In the genomic region with DNA sequence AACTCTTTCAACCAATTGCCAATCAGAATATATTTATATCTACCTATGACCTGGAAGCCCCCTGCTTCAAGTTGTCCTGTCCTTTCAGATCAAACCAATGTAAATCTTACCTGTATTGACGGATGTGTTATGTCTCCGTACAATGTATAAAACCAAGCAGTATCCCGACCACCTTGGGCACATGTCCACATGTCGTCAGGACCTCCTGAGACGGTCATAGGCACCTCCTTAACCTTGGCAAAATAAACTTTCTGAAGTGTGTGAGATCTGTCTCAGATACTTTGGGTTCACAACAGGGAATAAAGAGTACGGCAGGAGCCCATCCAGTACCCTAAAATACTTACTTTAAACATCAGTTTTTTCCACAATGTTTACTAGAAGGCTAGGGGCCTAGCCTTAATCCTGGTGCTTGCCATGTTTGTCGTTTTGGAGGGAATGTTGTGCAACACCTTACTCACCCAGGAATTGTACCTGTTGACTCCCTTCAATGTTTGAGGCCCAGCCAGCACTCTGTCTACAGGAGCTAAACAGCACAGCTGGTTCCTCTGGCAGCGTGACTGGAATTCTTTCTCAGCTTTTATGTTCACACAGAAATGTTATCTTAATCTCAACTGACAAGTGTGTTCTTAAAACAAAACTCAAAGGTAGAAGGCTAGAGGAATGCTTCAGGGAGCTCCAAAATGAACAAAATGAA, we compare ENCODE assay signal across 14 cellular contexts.
DNase-seq lines count a peak whose midpoint lies in the region; ATAC-seq and TF ChIP-seq lines count a peak whose summit lies in the region.
"Had no signal": no experiment of that assay in that cellular context is flagged by ENCODE, and none has a peak within 500 bp of the region (broad histone marks: within the 10 kb centered on the region; RNA-seq: fewer than 3 reads in every experiment).

No MANE protein-coding gene starts in this region.

- H3K27me3 ChIP-seq in adipocyte (replicated peaks; ENCODE audit: control insufficient read depth, insufficient read depth, low read length) (no peaks in the 10 kb centered on the region), mesenchymal stem cell (ENCODE audit: control insufficient read depth in 1 of 2, insufficient read depth in 1 of 2, low read length in 2 of 2) (no peaks in the 10 kb centered on the region), upper lobe of right lung (no peaks in the 10 kb centered on the region)
- H3K27me3 ChIP-seq: BLaER1 treated with 17β-estradiol and CSF1 and Interleukin-3, amounts not matched to agents 10 nM and 100 nM; esophagus squamous epithelium had no signal

- no peak overlapping the region for H2AK5ac ChIP-seq in mesenchymal stem cell (ENCODE audit: low read length, severe bottlenecking)

- no peak overlapping the region for H3K27ac Mint-ChIP-seq in stimulated activated naive CD8-positive, alpha-beta T cell treated with anti-CD3 and anti-CD28 coated beads, Interleukin-15, amount 100 ng/mL, for 72 hours
- H3K27ac Mint-ChIP-seq: activated naive CD4-positive, alpha-beta T cell treated with anti-CD3 and anti-CD28 coated beads for 36 hours had no signal

- no peak overlapping the region for H3K14ac ChIP-seq in mesenchymal stem cell (ENCODE audit: low read length in 2 of 2)

- H2BK5ac ChIP-seq in mesenchymal stem cell (ENCODE audit: low read depth, low read length, poor library complexity, severe bottlenecking) = no peak overlapping the region

- no peak for TF ChIP-seq POLR2A in erythroblast (IDR thresholded peaks at IDR 0.05; ENCODE audit: low read length)

- H3K4me1 Mint-ChIP-seq in stimulated activated naive CD8-positive, alpha-beta T cell treated with anti-CD3 and anti-CD28 coated beads, Interleukin-15, amount 100 ng/mL, for 72 hours = no peaks in the 10 kb centered on the region

- H2BK15ac ChIP-seq in mesenchymal stem cell (ENCODE audit: low read depth, poor library complexity, severe bottlenecking) = no peak overlapping the region

- no peak overlapping the region for H3K9ac ChIP-seq in adipocyte (ENCODE audit: low read length)
- H3K9ac ChIP-seq in mesenchymal stem cell (ENCODE audit: low read length) = no peak overlapping the region
- H3K9ac ChIP-seq: BLaER1 treated with 17β-estradiol and CSF1 and Interleukin-3, amounts not matched to agents 10 nM and 100 nM had no signal

- H2AFZ ChIP-seq in mesenchymal stem cell (ENCODE audit: low read depth, low read length) = no peak overlapping the region

- intact Hi-C loops in upper lobe of right lung (cut with DNase I) = no loop called here

- H3K18ac ChIP-seq in mesenchymal stem cell (ENCODE audit: low read depth in 1 of 2, low read length in 2 of 2) = no peak overlapping the region

- H3K9me3 ChIP-seq in adipocyte (ENCODE audit: control insufficient read depth, low read length) = no peaks in the 10 kb centered on the region
- H3K9me3 ChIP-seq in mesenchymal stem cell (ENCODE audit: control insufficient read depth, low read length) = no peaks in the 10 kb centered on the region
- H3K9me3 ChIP-seq in upper lobe of right lung = no peaks in the 10 kb centered on the region
- H3K9me3 ChIP-seq: esophagus squamous epithelium had no signal

- H3K23ac ChIP-seq in mesenchymal stem cell (ENCODE audit: low read length in 2 of 2) = no peak overlapping the region

- H3K4me3 Mint-ChIP-seq in stimulated activated naive CD8-positive, alpha-beta T cell treated with anti-CD3 and anti-CD28 coated beads, Interleukin-15, amount 100 ng/mL, for 72 hours = no peak overlapping the region
- H3K4me3 Mint-ChIP-seq: activated naive CD4-positive, alpha-beta T cell treated with anti-CD3 and anti-CD28 coated beads for 36 hours had no signal

- 90% methylated on average over 8 of the region's 8 CpGs for WGBS in mesenchymal stem cell

- no peak overlapping the region for H4K91ac ChIP-seq in mesenchymal stem cell (ENCODE audit: low read length)

- H3K36me3 ChIP-seq in adipocyte (ENCODE audit: control insufficient read depth, insufficient read depth, low read length, severe bottlenecking) (no peaks in the 10 kb centered on the region), mesenchymal stem cell (ENCODE audit: control insufficient read depth in 1 of 2, insufficient read depth in 2 of 2, low read depth in 1 of 2, low read length in 2 of 2) (no peaks in the 10 kb centered on the region), upper lobe of right lung (no peaks in the 10 kb centered on the region)
- H3K36me3 ChIP-seq: BLaER1 treated with 17β-estradiol and CSF1 and Interleukin-3, amounts not matched to agents 10 nM and 100 nM; esophagus squamous epithelium had no signal

- DNase-seq in adipocyte (ENCODE audit: low read depth) = peak; percentile 45
- DNase-seq in fibroblast of the aortic adventitia (ENCODE audit: low read depth) = peak; percentile 38
- no peak for DNase-seq in mesenchymal stem cell
- peak; percentile 67 for DNase-seq in upper lobe of right lung
- DNase-seq in cerebellar cortex (ENCODE audit: low spot score) = no peak
- DNase-seq in erythroblast (lab: John Stamatoyannopoulos, UW) = no peak
- DNase-seq in stimulated activated naive CD8-positive, alpha-beta T cell treated with anti-CD3 and anti-CD28 coated beads, Interleukin-15, amount 100 ng/mL, for 72 hours = no peak
- DNase-seq: activated naive CD4-positive, alpha-beta T cell treated with anti-CD3 and anti-CD28 coated beads for 36 hours; DMS53; esophagus squamous epithelium; NCI-H1417 treated with DMSO at 0.1 percent for 48 hours; stimulated activated CD4-positive, alpha-beta T cell treated with anti-CD3 and anti-CD28 coated beads, Interleukin-2, amount 100 ng/mL, for 24 hours; SW 1271 had no signal

- H3K4ac ChIP-seq in mesenchymal stem cell (ENCODE audit: low read depth in 1 of 2, low read length in 2 of 2) = no peak overlapping the region

- H3K27me3 Mint-ChIP-seq in stimulated activated naive CD8-positive, alpha-beta T cell treated with anti-CD3 and anti-CD28 coated beads, Interleukin-15, amount 100 ng/mL, for 72 hours = no peaks in the 10 kb centered on the region

- H3K9me3 Mint-ChIP-seq in stimulated activated naive CD8-positive, alpha-beta T cell treated with anti-CD3 and anti-CD28 coated beads, Interleukin-15, amount 100 ng/mL, for 72 hours = peaks cover 0 to 10% of the 10 kb centered on the region in 2 donors
- H3K9me3 Mint-ChIP-seq: activated naive CD4-positive, alpha-beta T cell treated with anti-CD3 and anti-CD28 coated beads for 36 hours had no signal

- H3K27ac ChIP-seq in mesenchymal stem cell (ENCODE audit: low read length, poor library complexity, severe bottlenecking) = no peak overlapping the region
- peak overlapping the region; percentile 40 for H3K27ac ChIP-seq in upper lobe of right lung
- H3K27ac ChIP-seq: BLaER1 treated with 17β-estradiol and CSF1 and Interleukin-3, amounts not matched to agents 10 nM and 100 nM; esophagus squamous epithelium had no signal

- no peaks in the 10 kb centered on the region for H3K79me1 ChIP-seq in mesenchymal stem cell (replicated peaks; ENCODE audit: low read length, poor library complexity, severe bottlenecking)

- ATAC-seq in upper lobe of right lung = peak; percentile 98
- ATAC-seq in stimulated activated naive CD8-positive, alpha-beta T cell treated with anti-CD3 and anti-CD28 coated beads, Interleukin-15, amount 100 ng/mL, for 72 hours = no peak

- H3K4me1 ChIP-seq in adipocyte (ENCODE audit: control insufficient read depth, insufficient read depth, low read length) (peaks cover 11% of the 10 kb centered on the region), mesenchymal stem cell (ENCODE audit: control insufficient read depth, insufficient read depth, low read depth, low read length) (no peaks in the 10 kb centered on the region), upper lobe of right lung (no peaks in the 10 kb centered on the region)
- H3K4me1 ChIP-seq: BLaER1 treated with 17β-estradiol and CSF1 and Interleukin-3, amounts not matched to agents 10 nM and 100 nM had no signal

- H3K4me2 ChIP-seq in mesenchymal stem cell (ENCODE audit: low read length, poor library complexity, severe bottlenecking) = no peak overlapping the region
- H3K4me2 ChIP-seq: BLaER1 treated with 17β-estradiol and CSF1 and Interleukin-3, amounts not matched to agents 10 nM and 100 nM had no signal

- H2BK120ac ChIP-seq in mesenchymal stem cell (ENCODE audit: low read depth, low read length) = no peak overlapping the region

- no peak overlapping the region for H2BK12ac ChIP-seq in mesenchymal stem cell (ENCODE audit: low read length in 2 of 2)

- TF ChIP-seq CTCF in fibroblast of the aortic adventitia (IDR thresholded peaks at IDR 0.05; ENCODE audit: insufficient read depth, low read length) (no peak), upper lobe of right lung (IDR thresholded peaks at IDR 0.05) (no peak)

- H4K8ac ChIP-seq in mesenchymal stem cell (ENCODE audit: low read length) = peak overlapping the region; percentile 7

- no peak overlapping the region for H3K4me3 ChIP-seq in adipocyte (ENCODE audit: low read length)
- no peak overlapping the region for H3K4me3 ChIP-seq in fibroblast of the aortic adventitia (ENCODE audit: low read depth, low read length)
- H3K4me3 ChIP-seq in mesenchymal stem cell (ENCODE audit: insufficient read depth in 1 of 2, low read depth in 1 of 2, low read length in 2 of 2) = no peak overlapping the region
- no peak overlapping the region for H3K4me3 ChIP-seq in upper lobe of right lung
- H3K4me3 ChIP-seq: BLaER1 treated with 17β-estradiol and CSF1 and Interleukin-3, amounts not matched to agents 10 nM and 100 nM; esophagus squamous epithelium had no signal

Comparison
In these comparisons a context has a peak if more than half of its experiments do, and no peak if none do; other contexts are left out.
1. DNase-seq: peak in adipocyte (single experiment), fibroblast of the aortic adventitia (single experiment) and upper lobe of right lung (single experiment); none in mesenchymal stem cell (single experiment), cerebellar cortex (single experiment), erythroblast (0 of 2) and stimulated activated naive CD8-positive, alpha-beta T cell treated with anti-CD3 and anti-CD28 coated beads, Interleukin-15, amount 100 ng/mL, for 72 hours (0 of 2).